22 cellular contexts compared by ENCODE assay signal in genomic region chr6:25750911-25751310, GRCh38. TPM values are rescaled to one million over a fixed set of nuclear protein-coding genes. Genes with fewer than 3 reads are reported as not detected.
"Had no signal": no experiment of that assay in that cellular context is flagged by ENCODE, and none has a peak within 500 bp of the region (broad histone marks: within the 10 kb centered on the region; RNA-seq: fewer than 3 reads in every experiment).

No MANE protein-coding gene starts in this region.

- H3K9me3 ChIP-seq: sigmoid colon, upper lobe of left lung had no signal

- ATAC-seq: natural killer cell had no signal

- H3K27ac ChIP-seq: sigmoid colon, skin epidermis, upper lobe of left lung, uterus had no signal

- H3K27me3 ChIP-seq: sigmoid colon, upper lobe of left lung, uterus had no signal

- H3K4me3 ChIP-seq: sigmoid colon, skin epidermis, upper lobe of left lung, uterus had no signal

- H3K4me1 ChIP-seq: sigmoid colon, upper lobe of left lung, uterus had no signal

- H3K36me3 ChIP-seq: sigmoid colon, upper lobe of left lung, uterus had no signal

- DNase-seq: dermis blood vessel endothelial cell; effector CD4-positive, alpha-beta T cell; endodermal cell; foreskin melanocyte; hippocampal formation; natural killer cell; posterior cingulate gyrus; sigmoid colon; stimulated activated CD4-positive, alpha-beta T cell treated with anti-CD3 and anti-CD28 coated beads, Interleukin-12 subunit alpha, Interleukin-12 subunit beta, amount 100 ng/mL, for 4 hours; stimulated activated naive CD4-positive, alpha-beta T cell treated with Interleukin-2 at 50 U/mL for 16 hours; upper lobe of left lung; uterus had no signal

RNA-seq across cellular contexts. Expression of gene SLC17A4, which starts 3.6 kb away (rescaled TPM):
- total RNA-seq: dermis blood vessel endothelial cell, endodermal cell, endothelial cell of umbilical vein, kidney epithelial cell, lung microvascular endothelial cell, mononuclear cell, myocyte, natural killer cell, neural crest cell, osteocyte, pulmonary artery endothelial cell, upper lobe of left lung had no signal
- polyA plus RNA-seq: endothelial cell of umbilical vein, esophagus had no signal
